9 cellular contexts compared by ENCODE assay signal in genomic region chrX:100643943-100644587, GRCh38. TPM values are rescaled to one million over a fixed set of nuclear protein-coding genes. Genes with fewer than 3 reads are reported as not detected.
DNase-seq lines count a peak whose midpoint lies in the region; ATAC-seq and TF ChIP-seq lines count a peak whose summit lies in the region.
"Had no signal": no experiment of that assay in that cellular context is flagged by ENCODE, and none has a peak within 500 bp of the region (broad histone marks: within the 10 kb centered on the region; RNA-seq: fewer than 3 reads in every experiment).

A gene with protein sequence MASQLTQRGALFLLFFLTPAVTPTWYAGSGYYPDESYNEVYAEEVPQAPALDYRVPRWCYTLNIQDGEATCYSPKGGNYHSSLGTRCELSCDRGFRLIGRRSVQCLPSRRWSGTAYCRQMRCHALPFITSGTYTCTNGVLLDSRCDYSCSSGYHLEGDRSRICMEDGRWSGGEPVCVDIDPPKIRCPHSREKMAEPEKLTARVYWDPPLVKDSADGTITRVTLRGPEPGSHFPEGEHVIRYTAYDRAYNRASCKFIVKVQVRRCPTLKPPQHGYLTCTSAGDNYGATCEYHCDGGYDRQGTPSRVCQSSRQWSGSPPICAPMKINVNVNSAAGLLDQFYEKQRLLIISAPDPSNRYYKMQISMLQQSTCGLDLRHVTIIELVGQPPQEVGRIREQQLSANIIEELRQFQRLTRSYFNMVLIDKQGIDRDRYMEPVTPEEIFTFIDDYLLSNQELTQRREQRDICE (plus strand): TSS chrX:100644199. CDS start chrX:100646323, 2,124 bp downstream.

- H3K36me3 ChIP-seq in transverse colon, result no peaks in the 10 kb centered on the region

- H3K4me3 ChIP-seq in transverse colon, result peak within 1 kb of the TSS in 3 of 4 donors; percentile 1 to 16 (median 7)

- H3K4me1 ChIP-seq in transverse colon, result peaks cover 0 to 24% (median 6%) of the 10 kb centered on the region in 4 donors

- no peak for TF ChIP-seq CTCF in transverse colon (IDR thresholded peaks at IDR 0.05)

- no peaks in the 10 kb centered on the region for H3K4me1 Mint-ChIP-seq in activated T-helper 17 cell treated with anti-CD3 and anti-CD28 coated beads, Interleukin-2, amount 50 U/mL, for 72 hours
- no peaks in the 10 kb centered on the region for H3K4me1 Mint-ChIP-seq in activated CD4-positive, alpha-beta memory T cell treated with anti-CD3 and anti-CD28 coated beads, Interleukin-2, amount 10 ng/mL, durations not matched to agents 7 days and 5 days
- no peaks in the 10 kb centered on the region for H3K4me1 Mint-ChIP-seq in naive thymus-derived CD8-positive, alpha-beta T cell

- in situ Hi-C loops in transverse colon (cut with MboI; ENCODE audit: low pct_ligation_motif_present in 1 of 4, low pct_unique_long_range_greater_than_20kb in 1 of 4, low sequenced_read_pairs in 3 of 4), result no loop called here

- DNase-seq in NCI-H446 treated with DMSO at 0.1 percent for 48 hours (lab: John Stamatoyannopoulos, UW), result peak; percentile 3
- no peak for DNase-seq in NCI-H446 (lab: John Stamatoyannopoulos, UW)
- DNase-seq in islet precursor cell, result peak; percentile 70
- DNase-seq in transverse colon, result peak; percentile 50
- no peak for DNase-seq in activated CD4-positive, alpha-beta memory T cell treated with anti-CD3 and anti-CD28 coated beads, Interleukin-2, amount 10 ng/mL, durations not matched to agents 7 days and 5 days
- DNase-seq in NCI-H526 treated with DMSO at 0.1 percent for 48 hours (lab: John Stamatoyannopoulos, UW), result no peak
- DNase-seq in naive thymus-derived CD8-positive, alpha-beta T cell, result no peak

- H3K9me3 ChIP-seq in transverse colon, result no peaks in the 10 kb centered on the region

- H3K36me3 Mint-ChIP-seq in activated T-helper 17 cell treated with anti-CD3 and anti-CD28 coated beads, Interleukin-2, amount 50 U/mL, for 72 hours (ENCODE audit: low read depth), result no peaks in the 10 kb centered on the region
- H3K36me3 Mint-ChIP-seq in activated CD4-positive, alpha-beta memory T cell treated with anti-CD3 and anti-CD28 coated beads, Interleukin-2, amount 10 ng/mL, durations not matched to agents 7 days and 5 days (ENCODE audit: low read depth), result no peaks in the 10 kb centered on the region
- no peaks in the 10 kb centered on the region for H3K36me3 Mint-ChIP-seq in naive thymus-derived CD8-positive, alpha-beta T cell

- H3K9me3 Mint-ChIP-seq in activated T-helper 17 cell treated with anti-CD3 and anti-CD28 coated beads, Interleukin-2, amount 50 U/mL, for 72 hours, result no peaks in the 10 kb centered on the region
- H3K9me3 Mint-ChIP-seq in activated CD4-positive, alpha-beta memory T cell treated with anti-CD3 and anti-CD28 coated beads, Interleukin-2, amount 10 ng/mL, durations not matched to agents 7 days and 5 days, result no peaks in the 10 kb centered on the region
- peaks cover 0 to 8% (median 0%) of the 10 kb centered on the region in 9 donors for H3K9me3 Mint-ChIP-seq in naive thymus-derived CD8-positive, alpha-beta T cell

- peak; percentile 51 for TF ChIP-seq POLR2A in transverse colon (IDR thresholded peaks at IDR 0.05)

- POLR2A ChIA-PET in activated CD4-positive, alpha-beta memory T cell treated with anti-CD3 and anti-CD28 coated beads, Interleukin-2, amount 10 ng/mL, durations not matched to agents 7 days and 5 days (lab: Charles Lee), result no interaction called here
- POLR2A ChIA-PET in naive thymus-derived CD8-positive, alpha-beta T cell (lab: Charles Lee), result no interaction called here

- TF ChIP-seq EP300 in transverse colon (IDR thresholded peaks at IDR 0.05; ENCODE audit: low read depth), result no peak

- H3K27me3 ChIP-seq in transverse colon, result no peaks in the 10 kb centered on the region

- no peak within 1 kb of the TSS for H3K4me3 Mint-ChIP-seq in activated T-helper 17 cell treated with anti-CD3 and anti-CD28 coated beads, Interleukin-2, amount 50 U/mL, for 72 hours
- H3K4me3 Mint-ChIP-seq in activated CD4-positive, alpha-beta memory T cell treated with anti-CD3 and anti-CD28 coated beads, Interleukin-2, amount 10 ng/mL, durations not matched to agents 7 days and 5 days, result no peak within 1 kb of the TSS
- no peak within 1 kb of the TSS for H3K4me3 Mint-ChIP-seq in naive thymus-derived CD8-positive, alpha-beta T cell

- intact Hi-C loops in transverse colon (cut with DNase I; ENCODE audit: low total_unique reads), result no loop called here

- peaks cover 29% of the 10 kb centered on the region for H3K27me3 Mint-ChIP-seq in activated T-helper 17 cell treated with anti-CD3 and anti-CD28 coated beads, Interleukin-2, amount 50 U/mL, for 72 hours
- peaks cover 17% of the 10 kb centered on the region for H3K27me3 Mint-ChIP-seq in activated CD4-positive, alpha-beta memory T cell treated with anti-CD3 and anti-CD28 coated beads, Interleukin-2, amount 10 ng/mL, durations not matched to agents 7 days and 5 days
- peaks cover 0 to 41% (median 28%) of the 10 kb centered on the region in 5 donors for H3K27me3 Mint-ChIP-seq in naive thymus-derived CD8-positive, alpha-beta T cell

- H3K27ac Mint-ChIP-seq in activated T-helper 17 cell treated with anti-CD3 and anti-CD28 coated beads, Interleukin-2, amount 50 U/mL, for 72 hours, result no peak within 1 kb of the TSS
- H3K27ac Mint-ChIP-seq in activated CD4-positive, alpha-beta memory T cell treated with anti-CD3 and anti-CD28 coated beads, Interleukin-2, amount 10 ng/mL, durations not matched to agents 7 days and 5 days, result no peak within 1 kb of the TSS
- peak within 1 kb of the TSS in 1 of 10 donors; percentile 43 for H3K27ac Mint-ChIP-seq in naive thymus-derived CD8-positive, alpha-beta T cell

- peak; percentile 45 for ATAC-seq in activated T-helper 17 cell treated with anti-CD3 and anti-CD28 coated beads, Interleukin-2, amount 50 U/mL, for 72 hours (replicated peaks)
- ATAC-seq in naive thymus-derived CD8-positive, alpha-beta T cell, result no peak

- CTCF ChIA-PET in activated CD4-positive, alpha-beta memory T cell treated with anti-CD3 and anti-CD28 coated beads, Interleukin-2, amount 10 ng/mL, durations not matched to agents 7 days and 5 days (lab: Charles Lee), result no interaction called here

- peak within 1 kb of the TSS; percentile 46 to 65 (median 60) for H3K27ac ChIP-seq in transverse colon
- H3K27ac ChIP-seq: 22Rv1 had no signal

- 0 to 40% methylated on average over 2 to 7 of the region's 7 CpGs for WGBS in transverse colon (ENCODE audit: low coverage in 1 of 2), 2 donors

RNA-seq across cellular contexts. Expression of the gene that starts here (rescaled TPM):
- not detected for total RNA-seq in activated T-helper 17 cell treated with anti-CD3 and anti-CD28 coated beads, Interleukin-2, amount 50 U/mL, for 72 hours
- total RNA-seq in transverse colon, result 10 to 100 TPM in 2 of 4 donors, 1 to 10 TPM in 2; 9.3 to 72.2 (median 13.1) TPM
- not detected for total RNA-seq in activated CD4-positive, alpha-beta memory T cell treated with anti-CD3 and anti-CD28 coated beads, Interleukin-2, amount 10 ng/mL, durations not matched to agents 7 days and 5 days
- not detected for total RNA-seq in naive thymus-derived CD8-positive, alpha-beta T cell
- not detected for polyA plus RNA-seq in naive thymus-derived CD8-positive, alpha-beta T cell

Comparison
In these comparisons a context has a peak if more than half of its experiments do, and no peak if none do; other contexts are left out.
1. RNA of the gene that starts here (total RNA-seq): 9.3 to 72.2 TPM in transverse colon; not detected in activated T-helper 17 cell treated with anti-CD3 and anti-CD28 coated beads, Interleukin-2, amount 50 U/mL, for 72 hours, not detected in activated CD4-positive, alpha-beta memory T cell treated with anti-CD3 and anti-CD28 coated beads, Interleukin-2, amount 10 ng/mL, durations not matched to agents 7 days and 5 days and not detected in naive thymus-derived CD8-positive, alpha-beta T cell; every median in the first group is over 10 times any median in the second.
2. DNase-seq: peak in NCI-H446 treated with DMSO at 0.1 percent for 48 hours (single experiment), islet precursor cell (single experiment) and transverse colon (single experiment); none in NCI-H446 (0 of 2), activated CD4-positive, alpha-beta memory T cell treated with anti-CD3 and anti-CD28 coated beads, Interleukin-2, amount 10 ng/mL, durations not matched to agents 7 days and 5 days (single experiment), NCI-H526 treated with DMSO at 0.1 percent for 48 hours (single experiment) and naive thymus-derived CD8-positive, alpha-beta T cell (0 of 10).
3. Peak in ATAC-seq in activated T-helper 17 cell treated with anti-CD3 and anti-CD28 coated beads, Interleukin-2, amount 50 U/mL, for 72 hours; RNA of the gene not detected or under 1 TPM.